11 cellular contexts compared by ENCODE assay signal in the genomic region with DNA sequence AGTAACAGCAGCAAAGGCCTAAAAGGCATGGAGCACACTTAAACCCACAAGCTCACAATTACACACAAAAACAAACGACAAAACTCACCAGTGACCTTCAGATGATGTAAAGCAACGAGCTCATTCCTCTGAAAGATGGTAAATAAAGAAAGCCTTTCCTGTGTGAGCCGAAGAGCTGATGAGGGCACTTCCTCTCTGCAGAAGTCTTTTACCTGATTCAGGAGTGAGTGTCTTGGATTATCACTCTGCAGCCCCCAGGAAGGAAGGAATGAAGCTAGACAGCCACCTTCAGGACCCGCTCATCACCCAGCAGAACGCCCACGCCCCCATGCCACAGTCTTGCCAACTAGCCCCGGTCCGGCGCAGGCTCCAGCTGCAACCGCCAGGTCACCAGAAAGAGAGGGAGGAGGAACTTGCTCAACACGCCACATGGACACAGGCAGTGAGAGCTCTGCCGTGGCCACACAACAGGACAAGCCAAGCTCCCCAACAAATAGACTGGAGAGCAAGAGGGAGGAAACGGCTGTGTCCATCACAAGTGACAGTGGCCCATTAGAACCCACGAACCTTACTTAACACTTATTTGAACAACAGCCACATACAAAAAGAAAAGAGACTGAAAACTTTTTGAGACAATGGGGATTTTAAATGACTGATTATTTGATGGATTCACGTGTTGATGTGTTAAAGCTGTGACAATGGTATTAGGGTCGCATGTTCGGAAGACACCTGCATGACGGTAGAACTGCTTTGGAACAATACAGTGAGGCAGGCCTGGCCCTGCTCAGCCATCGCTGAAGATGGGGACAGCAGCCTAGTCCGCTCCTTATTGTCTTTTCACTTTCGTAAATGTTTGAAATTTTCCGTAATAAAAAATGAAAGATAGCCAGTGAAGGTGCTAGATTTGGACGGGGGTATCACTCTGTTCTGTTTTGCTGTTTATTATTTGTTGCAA.
DNase-seq lines count a peak whose midpoint lies in the region; ATAC-seq and TF ChIP-seq lines count a peak whose summit lies in the region.
"Had no signal": no experiment of that assay in that cellular context is flagged by ENCODE, and none has a peak within 500 bp of the region (broad histone marks: within the 10 kb centered on the region; RNA-seq: fewer than 3 reads in every experiment).

No MANE protein-coding gene starts in this region.

- DNase-seq in activated CD4-positive, alpha-beta memory T cell treated with anti-CD3 and anti-CD28 coated beads, Interleukin-2, amount 10 ng/mL, durations not matched to agents 7 days and 5 days, result no peak
- no peak for DNase-seq in activated CD4-positive, alpha-beta memory T cell treated with anti-CD3 and anti-CD28 coated beads for 36 hours
- DNase-seq in WTC11 (ENCODE audit: low spot score) (no peak), left lobe of liver (ENCODE audit: low spot score) (peak; percentile 44), tibial artery (peak; percentile 13 to 71), DMS79 (lab: John Stamatoyannopoulos, UW) (no peak), HT-29 (ENCODE audit: low spot score) (no peak)
- DNase-seq in stimulated activated CD8-positive, alpha-beta memory T cell treated with anti-CD3 and anti-CD28 coated beads, Interleukin-4, amount 100 ng/mL, for 48 hours, result no peak
- DNase-seq: NCI-H2029 treated with DMSO at 0.1 percent for 48 hours had no signal

- H3K27ac ChIP-seq in tibial artery, result peak overlapping the region; percentile 68 to 70

- H3K4me1 Mint-ChIP-seq in activated CD4-positive, alpha-beta memory T cell treated with anti-CD3 and anti-CD28 coated beads, Interleukin-2, amount 10 ng/mL, durations not matched to agents 7 days and 5 days, result peaks cover 90% of the 10 kb centered on the region
- H3K4me1 Mint-ChIP-seq in activated CD4-positive, alpha-beta memory T cell treated with anti-CD3 and anti-CD28 coated beads for 36 hours (ENCODE audit: low read depth), result peaks cover 53% of the 10 kb centered on the region
- H3K4me1 Mint-ChIP-seq in WTC11, result peaks cover 62% of the 10 kb centered on the region

- peaks cover 16% of the 10 kb centered on the region for H3K27me3 Mint-ChIP-seq in activated CD4-positive, alpha-beta memory T cell treated with anti-CD3 and anti-CD28 coated beads, Interleukin-2, amount 10 ng/mL, durations not matched to agents 7 days and 5 days
- peaks cover 33% of the 10 kb centered on the region for H3K27me3 Mint-ChIP-seq in activated CD4-positive, alpha-beta memory T cell treated with anti-CD3 and anti-CD28 coated beads for 36 hours
- H3K27me3 Mint-ChIP-seq in WTC11 (ENCODE audit: low read depth), result no peaks in the 10 kb centered on the region
- H3K27me3 Mint-ChIP-seq: activated naive CD4-positive, alpha-beta T cell treated with anti-CD3 and anti-CD28 coated beads, Interleukin-2, amount 50 U/mL, for 24 hours had no signal

- peaks cover 9 to 30% (median 25%) of the 10 kb centered on the region in 4 donors for H3K4me1 ChIP-seq in tibial artery

- H3K9me3 Mint-ChIP-seq in activated CD4-positive, alpha-beta memory T cell treated with anti-CD3 and anti-CD28 coated beads, Interleukin-2, amount 10 ng/mL, durations not matched to agents 7 days and 5 days, result no peaks in the 10 kb centered on the region
- H3K9me3 Mint-ChIP-seq in activated CD4-positive, alpha-beta memory T cell treated with anti-CD3 and anti-CD28 coated beads for 36 hours, result no peaks in the 10 kb centered on the region
- no peaks in the 10 kb centered on the region for H3K9me3 Mint-ChIP-seq in WTC11
- H3K9me3 Mint-ChIP-seq: activated naive CD4-positive, alpha-beta T cell treated with anti-CD3 and anti-CD28 coated beads, Interleukin-2, amount 50 U/mL, for 24 hours had no signal

- TF ChIP-seq CTCF in WTC11 (IDR thresholded peaks at IDR 0.05), result no peak
- no peak for TF ChIP-seq CTCF in tibial artery (IDR thresholded peaks at IDR 0.05)

- H3K4me3 ChIP-seq in tibial artery, result no peak overlapping the region
- H3K4me3 ChIP-seq: GM12878 had no signal

- no peaks in the 10 kb centered on the region for H3K27me3 ChIP-seq in tibial artery

- POLR2A ChIA-PET in activated CD4-positive, alpha-beta memory T cell treated with anti-CD3 and anti-CD28 coated beads, Interleukin-2, amount 10 ng/mL, durations not matched to agents 7 days and 5 days (lab: Charles Lee), result interaction anchor here (0.9 to 5.1 kb wide), 15 partner anchors 8 to 128 kb away, joined by 3 to 55 read pairs (median 12); partner anchors contain the start of gene HDAC4
- POLR2A ChIA-PET in activated CD4-positive, alpha-beta memory T cell treated with anti-CD3 and anti-CD28 coated beads for 36 hours (lab: Charles Lee), result interaction anchor here (1.1 to 2.5 kb wide), 6 partner anchors 14 to 107 kb away, joined by 3 to 9 read pairs (median 5); no protein-coding TSS in a partner anchor
- POLR2A ChIA-PET in WTC11 (lab: Charles Lee), result interaction anchor here (1.2 kb wide), 1 partner anchor 128 kb away, joined by 4 read pairs; the partner anchor contains the start of gene HDAC4

- peak overlapping the region; percentile 24 for H3K4me3 Mint-ChIP-seq in activated CD4-positive, alpha-beta memory T cell treated with anti-CD3 and anti-CD28 coated beads, Interleukin-2, amount 10 ng/mL, durations not matched to agents 7 days and 5 days
- no peak overlapping the region for H3K4me3 Mint-ChIP-seq in activated CD4-positive, alpha-beta memory T cell treated with anti-CD3 and anti-CD28 coated beads for 36 hours
- no peak overlapping the region for H3K4me3 Mint-ChIP-seq in WTC11

- CTCF ChIA-PET in activated CD4-positive, alpha-beta memory T cell treated with anti-CD3 and anti-CD28 coated beads, Interleukin-2, amount 10 ng/mL, durations not matched to agents 7 days and 5 days (lab: Charles Lee), result interaction anchor here (1.8 to 4.2 kb wide), 4 partner anchors 16 to 107 kb away, joined by 5 to 11 read pairs (median 9); no protein-coding TSS in a partner anchor
- CTCF ChIA-PET in activated CD4-positive, alpha-beta memory T cell treated with anti-CD3 and anti-CD28 coated beads for 36 hours (lab: Charles Lee), result interaction anchor here (0.9 to 2.2 kb wide), 8 partner anchors 9 to 96 kb away, joined by 3 to 9 read pairs (median 4); no protein-coding TSS in a partner anchor
- CTCF ChIA-PET in WTC11 (lab: Charles Lee), result interaction anchor here (1.1 to 1.3 kb wide), 2 partner anchors 18 to 116 kb away, joined by 4 to 5 read pairs; no protein-coding TSS in a partner anchor

- no peak for ATAC-seq in WTC11
- no peak for ATAC-seq in left lobe of liver

- H3K36me3 Mint-ChIP-seq in activated CD4-positive, alpha-beta memory T cell treated with anti-CD3 and anti-CD28 coated beads, Interleukin-2, amount 10 ng/mL, durations not matched to agents 7 days and 5 days (ENCODE audit: low read depth), result peaks cover 29% of the 10 kb centered on the region
- H3K36me3 Mint-ChIP-seq in activated CD4-positive, alpha-beta memory T cell treated with anti-CD3 and anti-CD28 coated beads for 36 hours, result peaks cover 8% of the 10 kb centered on the region
- no peaks in the 10 kb centered on the region for H3K36me3 Mint-ChIP-seq in WTC11

- no peaks in the 10 kb centered on the region for H3K36me3 ChIP-seq in tibial artery

- no peaks in the 10 kb centered on the region for H3K9me3 ChIP-seq in tibial artery

- H3K27ac Mint-ChIP-seq in activated CD4-positive, alpha-beta memory T cell treated with anti-CD3 and anti-CD28 coated beads, Interleukin-2, amount 10 ng/mL, durations not matched to agents 7 days and 5 days, result peak overlapping the region; percentile 92
- no peak overlapping the region for H3K27ac Mint-ChIP-seq in activated CD4-positive, alpha-beta memory T cell treated with anti-CD3 and anti-CD28 coated beads for 36 hours
- peak overlapping the region; percentile 73 for H3K27ac Mint-ChIP-seq in WTC11
- H3K27ac Mint-ChIP-seq: activated naive CD4-positive, alpha-beta T cell treated with anti-CD3 and anti-CD28 coated beads, Interleukin-2, amount 50 U/mL, for 24 hours had no signal

- intact Hi-C loops in activated CD4-positive, alpha-beta memory T cell treated with anti-CD3 and anti-CD28 coated beads for 36 hours (cut with micrococcal nuclease), result loop anchor here (2.0 kb wide), 1 partner anchor 107 kb away; no protein-coding TSS in a partner anchor
- intact Hi-C loops in tibial artery (cut with DNase I; ENCODE audit: low total_unique reads), result no loop called here

TF ChIP-seq in WTC11, 78 proteins besides CTCF, POLR2A, EP300 and RAD21 (continues in another document):
- TF ChIP-seq CDX4 (CRISPR knock-in tag; IDR thresholded peaks at IDR 0.05; ENCODE audit: borderline replicate concordance), result no peak
- TF ChIP-seq GTF2I (CRISPR knock-in tag; conservative IDR thresholded peaks at IDR 0.05), result no peak
- TF ChIP-seq ZNF317 (CRISPR knock-in tag; IDR thresholded peaks at IDR 0.05; ENCODE audit: borderline replicate concordance, low read depth), result no peak
- no peak for TF ChIP-seq ZNF396 (CRISPR knock-in tag; IDR thresholded peaks at IDR 0.05; ENCODE audit: borderline replicate concordance)
- no peak for TF ChIP-seq ZBTB21 (CRISPR knock-in tag; IDR thresholded peaks at IDR 0.05; ENCODE audit: borderline replicate concordance)
- TF ChIP-seq, protein P1, sequence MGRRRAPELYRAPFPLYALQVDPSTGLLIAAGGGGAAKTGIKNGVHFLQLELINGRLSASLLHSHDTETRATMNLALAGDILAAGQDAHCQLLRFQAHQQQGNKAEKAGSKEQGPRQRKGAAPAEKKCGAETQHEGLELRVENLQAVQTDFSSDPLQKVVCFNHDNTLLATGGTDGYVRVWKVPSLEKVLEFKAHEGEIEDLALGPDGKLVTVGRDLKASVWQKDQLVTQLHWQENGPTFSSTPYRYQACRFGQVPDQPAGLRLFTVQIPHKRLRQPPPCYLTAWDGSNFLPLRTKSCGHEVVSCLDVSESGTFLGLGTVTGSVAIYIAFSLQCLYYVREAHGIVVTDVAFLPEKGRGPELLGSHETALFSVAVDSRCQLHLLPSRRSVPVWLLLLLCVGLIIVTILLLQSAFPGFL (CRISPR knock-in tag; IDR thresholded peaks at IDR 0.05; ENCODE audit: borderline replicate concordance), result no peak
- TF ChIP-seq KAT7 (CRISPR knock-in tag; IDR thresholded peaks at IDR 0.05; ENCODE audit: borderline replicate concordance), result no peak
- TF ChIP-seq ELF4 (CRISPR knock-in tag; IDR thresholded peaks at IDR 0.05; ENCODE audit: low read depth), result no peak
- no peak for TF ChIP-seq GRHL2 (CRISPR knock-in tag; IDR thresholded peaks at IDR 0.05; ENCODE audit: insufficient replicate concordance, severe bottlenecking)
- no peak for TF ChIP-seq ZNF263 (CRISPR knock-in tag; IDR thresholded peaks at IDR 0.05; ENCODE audit: low read depth)
- no peak for TF ChIP-seq JAZF1 (CRISPR knock-in tag; IDR thresholded peaks at IDR 0.05)
- TF ChIP-seq GABPB1 (CRISPR knock-in tag; IDR thresholded peaks at IDR 0.05), result no peak
- TF ChIP-seq RORB (CRISPR knock-in tag; IDR thresholded peaks at IDR 0.05), result no peak

Comparison
In these comparisons a context has a peak if more than half of its experiments do, and no peak if none do; other contexts are left out.
1. DNase-seq: peak in left lobe of liver (single experiment) and tibial artery (2 of 2); none in activated CD4-positive, alpha-beta memory T cell treated with anti-CD3 and anti-CD28 coated beads, Interleukin-2, amount 10 ng/mL, durations not matched to agents 7 days and 5 days (single experiment), activated CD4-positive, alpha-beta memory T cell treated with anti-CD3 and anti-CD28 coated beads for 36 hours (single experiment), WTC11 (single experiment), DMS79 (single experiment), stimulated activated CD8-positive, alpha-beta memory T cell treated with anti-CD3 and anti-CD28 coated beads, Interleukin-4, amount 100 ng/mL, for 48 hours (single experiment) and HT-29 (single experiment).